ENCODE assay signal across 8 cellular contexts in genomic region chr7:139035588-139036353, GRCh38. TPM values are rescaled to one million over a fixed set of nuclear protein-coding genes. Genes with fewer than 3 reads are reported as not detected.
DNase-seq lines count a peak whose midpoint lies in the region; ATAC-seq and TF ChIP-seq lines count a peak whose summit lies in the region.

A gene with protein sequence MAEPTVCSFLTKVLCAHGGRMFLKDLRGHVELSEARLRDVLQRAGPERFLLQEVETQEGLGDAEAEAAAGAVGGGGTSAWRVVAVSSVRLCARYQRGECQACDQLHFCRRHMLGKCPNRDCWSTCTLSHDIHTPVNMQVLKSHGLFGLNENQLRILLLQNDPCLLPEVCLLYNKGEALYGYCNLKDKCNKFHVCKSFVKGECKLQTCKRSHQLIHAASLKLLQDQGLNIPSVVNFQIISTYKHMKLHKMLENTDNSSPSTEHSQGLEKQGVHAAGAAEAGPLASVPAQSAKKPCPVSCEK (minus strand): TSS chr7:139036042. CDS start chr7:139036017, 25 bp downstream.

- POLR2A ChIA-PET in activated B cell treated with CpG ODN at 0.5 μM for 24 hours (lab: Charles Lee), result interaction anchor here (2.1 kb wide), 1 partner anchor 9 kb away, joined by 6 read pairs; no protein-coding TSS in a partner anchor

- H3K4me3 ChIP-seq in coronary artery, result peak within 1 kb of the TSS; percentile 96

- ATAC-seq in GM18502 (IDR thresholded peaks at IDR 0.05; ENCODE audit: poor library complexity, unreplicated experiment) (peak; percentile 92), HG02870 (IDR thresholded peaks at IDR 0.05; ENCODE audit: unreplicated experiment) (peak; percentile 88), activated B cell treated with CpG ODN at 0.5 μM for 24 hours (ENCODE audit: low read depth) (peak; percentile 73), left lobe of liver (peak; percentile 85)

- H3K27me3 Mint-ChIP-seq in activated B cell treated with CpG ODN at 0.5 μM for 24 hours, result no peaks in the 10 kb centered on the region

- H3K27ac ChIP-seq in 22Rv1 (peak within 1 kb of the TSS; percentile 70), coronary artery (peak within 1 kb of the TSS; percentile 16 to 73)

- TF ChIP-seq CTCF in 22Rv1 (IDR thresholded peaks at IDR 0.05), result no peak
- no peak for TF ChIP-seq CTCF in activated B cell treated with CpG ODN at 0.5 μM for 24 hours (IDR thresholded peaks at IDR 0.05)
- TF ChIP-seq CTCF in coronary artery (IDR thresholded peaks at IDR 0.05), result no peak

- peak; percentile 60 to 63 for DNase-seq in NCI-H1930 (lab: John Stamatoyannopoulos, UW)
- DNase-seq in activated B cell treated with CpG ODN at 0.5 μM for 24 hours, result peak; percentile 34
- peak; percentile 76 for DNase-seq in coronary artery (ENCODE audit: low spot score)
- peak; percentile 52 for DNase-seq in left lobe of liver (ENCODE audit: low spot score)
- peak; percentile 11 to 75 (median 33) for DNase-seq in stimulated activated CD4-positive, alpha-beta T cell treated with anti-CD3 and anti-CD28 coated beads, TNF-alpha, amount 100 ng/mL, for 24 hours (ENCODE audit: low read depth in 3 of 3)

- peaks cover 10% of the 10 kb centered on the region for H3K4me1 Mint-ChIP-seq in activated B cell treated with CpG ODN at 0.5 μM for 24 hours

- H3K36me3 Mint-ChIP-seq in activated B cell treated with CpG ODN at 0.5 μM for 24 hours (ENCODE audit: low read depth), result no peaks in the 10 kb centered on the region

- no peak within 1 kb of the TSS for H3K27ac Mint-ChIP-seq in activated B cell treated with CpG ODN at 0.5 μM for 24 hours

- CTCF ChIA-PET in activated B cell treated with CpG ODN at 0.5 μM for 24 hours (lab: Charles Lee), result no interaction called here

- H3K4me3 Mint-ChIP-seq in activated B cell treated with CpG ODN at 0.5 μM for 24 hours, result peak within 1 kb of the TSS; percentile 81

- H3K9me3 Mint-ChIP-seq in activated B cell treated with CpG ODN at 0.5 μM for 24 hours, result no peaks in the 10 kb centered on the region

- intact Hi-C loops in activated B cell treated with CpG ODN at 0.5 μM for 24 hours (cut with micrococcal nuclease), result loop anchor here (2.0 kb wide), 1 partner anchor 53 kb away; no protein-coding TSS in a partner anchor

RNA-seq across cellular contexts. Expression of the gene that starts here (rescaled TPM):
- total RNA-seq in activated B cell treated with CpG ODN at 0.5 μM for 24 hours (1.6 and 1.8 TPM in 2 replicates), left lobe of liver (0.93 TPM)

Comparison
In these comparisons a context has a peak if more than half of its experiments do, and no peak if none do; other contexts are left out.
1. Peak in every context shown above with its lines: DNase-seq, ATAC-seq, H3K4me3 ChIP-seq and H3K27ac ChIP-seq.
2. Peak in DNase-seq and ATAC-seq in left lobe of liver; RNA of the gene not detected or under 1 TPM.